In the genomic region with DNA sequence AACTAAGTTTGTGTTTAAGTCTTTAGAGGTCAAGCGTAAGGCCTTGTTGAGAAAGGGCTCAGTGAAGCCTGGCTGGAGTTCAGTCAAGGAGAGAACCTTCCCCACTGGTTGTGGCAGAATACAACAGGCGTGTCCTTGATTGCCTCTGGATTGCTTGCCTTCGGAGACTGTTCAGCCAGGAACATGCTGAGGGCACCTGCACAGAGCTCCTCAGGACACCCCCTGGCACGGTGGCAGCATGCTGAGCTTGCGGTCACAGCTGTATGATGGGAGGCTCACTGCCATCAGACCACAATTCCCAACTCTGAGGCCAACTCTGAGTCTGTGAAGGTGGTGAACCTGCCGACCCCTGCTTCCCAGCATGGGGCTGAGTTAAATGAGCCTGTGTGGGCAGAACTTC, we compare ENCODE assay signal across 23 cellular contexts.
"Had no signal": no experiment of that assay in that cellular context is flagged by ENCODE, and none has a peak within 500 bp of the region (broad histone marks: within the 10 kb centered on the region; RNA-seq: fewer than 3 reads in every experiment).

No MANE protein-coding gene starts in this region.

- H2AFZ ChIP-seq: hepatocyte had no signal

- ATAC-seq: effector memory CD8-positive, alpha-beta T cell; natural killer cell treated with Interleukin-12 subunit alpha and Interleukin-12 subunit beta and Interleukin-15 and Interleukin-18, amount 100 ng/mL, for 72 hours; psoas muscle; right cardiac atrium; stimulated activated naive CD8-positive, alpha-beta T cell treated with anti-CD3 and anti-CD28 coated beads, Interleukin-15, amount 100 ng/mL, for 72 hours; T-cell; WTC11 had no signal

- H3K27me3 Mint-ChIP-seq: T-cell had no signal

- H3K27me3 ChIP-seq: adrenal gland, ascending aorta, brain microvascular endothelial cell, esophagus muscularis mucosa, hepatocyte, ovary, tibial artery had no signal

- H3K4me1 Mint-ChIP-seq: stimulated activated naive CD8-positive, alpha-beta T cell treated with anti-CD3 and anti-CD28 coated beads, Interleukin-15, amount 100 ng/mL, for 72 hours had no signal

- DNase-seq: activated gamma-delta T cell treated with Interleukin-2 at 50 U/mL for 16 hours; activated T-cell treated with anti-CD3 and anti-CD28 coated beads for 4 hours; adrenal gland; brain microvascular endothelial cell; central memory CD4-positive, alpha-beta T cell; effector memory CD8-positive, alpha-beta T cell; glutamatergic neuron; left ventricle myocardium inferior; ovary; psoas muscle; right cardiac atrium; stimulated activated CD4-positive, alpha-beta T cell treated with anti-CD3 and anti-CD28 coated beads, Interleukin-1b, Interleukin-23, amount 100 ng/mL, for 48 hours; stimulated activated naive CD8-positive, alpha-beta T cell treated with anti-CD3 and anti-CD28 coated beads, Interleukin-15, amount 100 ng/mL, for 72 hours; T-cell; tibial artery had no signal

- H3K36me3 ChIP-seq: adrenal gland, ascending aorta, brain microvascular endothelial cell, esophagus muscularis mucosa, left ventricle myocardium inferior, ovary, tibial artery had no signal

- H3K27ac ChIP-seq: adrenal gland, ascending aorta, brain microvascular endothelial cell, esophagus muscularis mucosa, hepatocyte, left ventricle myocardium inferior, ovary, psoas muscle, tibial artery had no signal

- H3K4me3 ChIP-seq: adrenal gland, ascending aorta, esophagus muscularis mucosa, hepatocyte, left ventricle myocardium inferior, ovary, psoas muscle, tibial artery had no signal

- H3K4me3 Mint-ChIP-seq: activated naive CD8-positive, alpha-beta T cell; effector memory CD8-positive, alpha-beta T cell; natural killer cell treated with Interleukin-12 subunit alpha and Interleukin-12 subunit beta and Interleukin-15 and Interleukin-18, amount 100 ng/mL, for 72 hours; stimulated activated naive CD8-positive, alpha-beta T cell treated with anti-CD3 and anti-CD28 coated beads, Interleukin-15, amount 100 ng/mL, for 72 hours; T-cell; WTC11 had no signal

- H3K9me3 Mint-ChIP-seq: effector memory CD8-positive, alpha-beta T cell; natural killer cell treated with Interleukin-12 subunit alpha and Interleukin-12 subunit beta and Interleukin-15 and Interleukin-18, amount 100 ng/mL, for 72 hours; stimulated activated naive CD8-positive, alpha-beta T cell treated with anti-CD3 and anti-CD28 coated beads, Interleukin-15, amount 100 ng/mL, for 72 hours; T-cell had no signal

- H3K79me2 ChIP-seq: hepatocyte had no signal

- H3K4me1 ChIP-seq: ascending aorta, left ventricle myocardium inferior, psoas muscle, tibial artery had no signal

- FAIRE-seq: frontal cortex, TTC549 had no signal

- H3K36me3 Mint-ChIP-seq: natural killer cell treated with Interleukin-12 subunit alpha and Interleukin-12 subunit beta and Interleukin-15 and Interleukin-18, amount 100 ng/mL, for 72 hours; T-cell; WTC11 had no signal

- H3K9me3 ChIP-seq: adrenal gland, ascending aorta, esophagus muscularis mucosa, left ventricle myocardium inferior, ovary, psoas muscle, tibial artery had no signal

- H3K4me2 ChIP-seq: hepatocyte had no signal

- H3K27ac Mint-ChIP-seq: activated naive CD8-positive, alpha-beta T cell; effector memory CD8-positive, alpha-beta T cell; natural killer cell treated with Interleukin-12 subunit alpha and Interleukin-12 subunit beta and Interleukin-15 and Interleukin-18, amount 100 ng/mL, for 72 hours; stimulated activated naive CD8-positive, alpha-beta T cell treated with anti-CD3 and anti-CD28 coated beads, Interleukin-15, amount 100 ng/mL, for 72 hours; WTC11 had no signal
